ENCODE assay signal across 24 cellular contexts in genomic region chr6:18412644-18413043, GRCh38. TPM values are rescaled to one million over a fixed set of nuclear protein-coding genes. Genes with fewer than 3 reads are reported as not detected.
A peak's percentile ranks its signal among the peaks of the same experiment; 100 is the strongest.
DNase-seq lines count a peak whose midpoint lies in the region; TF ChIP-seq lines count a peak whose summit lies in the region.
"Had no signal": no experiment of that assay in that cellular context is flagged by ENCODE, and none has a peak within 500 bp of the region (broad histone marks: within the 10 kb centered on the region; RNA-seq: fewer than 3 reads in every experiment).

No MANE protein-coding gene starts in this region.

- no peak overlapping the region for H3K4me3 Mint-ChIP-seq in chondrocyte (ENCODE audit: unreplicated experiment)
- H3K4me3 Mint-ChIP-seq: activated CD4-positive, alpha-beta T cell treated with anti-CD3 and anti-CD28 coated beads for 36 hours; activated CD8-positive, alpha-beta memory T cell treated with anti-CD3 and anti-CD28 coated beads, Interleukin-2, amount 10 ng/mL, durations not matched to agents 7 days and 5 days; endodermal cell; type B pancreatic cell had no signal

- peaks cover 40% of the 10 kb centered on the region for H3K79me2 ChIP-seq in OCI-LY1 (ENCODE audit: insufficient read depth, low read length)

- H3K9me3 ChIP-seq in OCI-LY1 (ENCODE audit: low read length) (no peaks in the 10 kb centered on the region), spleen (no peaks in the 10 kb centered on the region)
- H3K9me3 ChIP-seq: adrenal gland, BE2C, right lobe of liver had no signal

- no peak overlapping the region; the same call in 1 of the 2 replicates for H3K9ac ChIP-seq in OCI-LY1 (ENCODE audit: low read length)

- DNase-seq in EH (ENCODE audit: low read depth) (peak; percentile 78), fibroblast of mammary gland (ENCODE audit: low read depth) (peak; percentile 6), spleen (no peak), GM19238 (ENCODE audit: insufficient read length, low spot score) (no peak), KG1 (lab: John Stamatoyannopoulos, UW) (no peak), NCI-H2171 treated with DMSO at 0.1 percent for 48 hours (lab: John Stamatoyannopoulos, UW) (no peak), chondrocyte (ENCODE audit: low spot score) (no peak)
- DNase-seq: activated CD4-positive, alpha-beta T cell treated with anti-CD3 and anti-CD28 coated beads for 36 hours; activated CD8-positive, alpha-beta memory T cell treated with anti-CD3 and anti-CD28 coated beads, Interleukin-2, amount 10 ng/mL, durations not matched to agents 7 days and 5 days; adrenal gland; BE2C; cerebellar nuclear complex; endodermal cell; H7; head of caudate nucleus; NCI-H1930; NCI-H446; NK-92 treated with Interleukin-12 subunit alpha and Interleukin-12 subunit beta, amount 100 ng/mL, for 24 hours; right lobe of liver; stimulated activated naive CD4-positive, alpha-beta T cell treated with Interleukin-2 at 50 U/mL for 16 hours had no signal

- no peak overlapping the region for H2AFZ ChIP-seq in OCI-LY1 (ENCODE audit: low read length)

- peaks cover 5% of the 10 kb centered on the region for H3K9me3 Mint-ChIP-seq in chondrocyte (ENCODE audit: low read depth)
- H3K9me3 Mint-ChIP-seq: endodermal cell had no signal

- peaks cover 2% of the 10 kb centered on the region for H3K36me3 Mint-ChIP-seq in chondrocyte (ENCODE audit: low read depth)
- H3K36me3 Mint-ChIP-seq: activated CD8-positive, alpha-beta memory T cell treated with anti-CD3 and anti-CD28 coated beads, Interleukin-2, amount 10 ng/mL, durations not matched to agents 7 days and 5 days had no signal

- no peak for TF ChIP-seq POLR2A in spleen (IDR thresholded peaks at IDR 0.05)

- H3K4me3 ChIP-seq in OCI-LY1 (ENCODE audit: low read depth, low read length, poor library complexity, severe bottlenecking) (no peak overlapping the region), fibroblast of mammary gland (ENCODE audit: control insufficient read depth, low read depth, low read length) (no peak overlapping the region), spleen (peak overlapping the region in 1 of 8 donors; percentile 3)
- H3K4me3 ChIP-seq: adrenal gland, right lobe of liver had no signal

- H3K36me3 ChIP-seq in OCI-LY1 (ENCODE audit: insufficient read depth, low read length), result peaks cover 52% of the 10 kb centered on the region
- peaks cover 0 to 34% (median 0%) of the 10 kb centered on the region in 6 donors for H3K36me3 ChIP-seq in spleen
- H3K36me3 ChIP-seq: adrenal gland, BE2C, right lobe of liver had no signal

- intact Hi-C loops in spleen (cut with DNase I; ENCODE audit: low total_unique reads), result no loop called here

- H3K4me1 Mint-ChIP-seq in chondrocyte (ENCODE audit: low read depth), result peaks cover 41% of the 10 kb centered on the region
- H3K4me1 Mint-ChIP-seq: activated CD8-positive, alpha-beta memory T cell treated with anti-CD3 and anti-CD28 coated beads, Interleukin-2, amount 10 ng/mL, durations not matched to agents 7 days and 5 days; endodermal cell had no signal

- no peak overlapping the region for H3K27ac Mint-ChIP-seq in chondrocyte (ENCODE audit: unreplicated experiment)
- H3K27ac Mint-ChIP-seq: activated CD4-positive, alpha-beta T cell treated with anti-CD3 and anti-CD28 coated beads for 36 hours; activated CD8-positive, alpha-beta memory T cell treated with anti-CD3 and anti-CD28 coated beads, Interleukin-2, amount 10 ng/mL, durations not matched to agents 7 days and 5 days; activated T-helper 2 cell treated with anti-CD3 and anti-CD28 coated beads, Interferon-gamma antibody, Interleukin-2, Interleukin-4, amounts not matched to agents 10 μg/mL and 5 μg/mL and 100 μg/mL, durations not matched to agents 14 hours and 24 hours and 36 hours; endodermal cell; type B pancreatic cell had no signal

- peak overlapping the region; percentile 28; the same call in 1 of the 2 replicates for H3K4me2 ChIP-seq in OCI-LY1 (ENCODE audit: low read length)

- H3K27me3 ChIP-seq in OCI-LY1 (ENCODE audit: insufficient read depth, low read length) (no peaks in the 10 kb centered on the region), spleen (replicated peaks in 1 of 7) (no peaks in the 10 kb centered on the region)
- H3K27me3 ChIP-seq: adrenal gland, BE2C, right lobe of liver had no signal

- TF ChIP-seq CTCF in OCI-LY1 (IDR thresholded peaks at IDR 0.05; ENCODE audit: low read length) (no peak), fibroblast of mammary gland (conservative IDR thresholded peaks at IDR 0.05; ENCODE audit: control insufficient read depth, insufficient read depth, low read depth, low read length) (no peak), spleen (IDR thresholded peaks at IDR 0.05 in 8 of 11, conservative IDR thresholded peaks at IDR 0.05 in 3 of 11) (no peak), chondrocyte (IDR thresholded peaks at IDR 0.05) (no peak)

- H3K9me2 ChIP-seq in OCI-LY1 (ENCODE audit: low read depth, low read length), result no peaks in the 10 kb centered on the region

- H3K4me1 ChIP-seq in OCI-LY1 (ENCODE audit: insufficient read depth, low read length, severe bottlenecking) (peaks cover 42% of the 10 kb centered on the region), spleen (peaks cover 0 to 48% (median 15%) of the 10 kb centered on the region in 6 donors)
- H3K4me1 ChIP-seq: adrenal gland, BE2C, right lobe of liver had no signal

- H4K20me1 ChIP-seq in OCI-LY1 (ENCODE audit: insufficient read depth, low read length), result no peaks in the 10 kb centered on the region

- H3K27ac ChIP-seq in OCI-LY1 (ENCODE audit: low read depth, low read length, poor library complexity, severe bottlenecking) (peak overlapping the region; percentile 41), spleen (peak overlapping the region in 7 of 8 donors; percentile 56 to 82 (median 64))
- H3K27ac ChIP-seq: adrenal gland, RWPE1 had no signal

- H3K27me3 Mint-ChIP-seq in chondrocyte (ENCODE audit: low read depth), result no peaks in the 10 kb centered on the region
- H3K27me3 Mint-ChIP-seq: activated CD4-positive, alpha-beta T cell treated with anti-CD3 and anti-CD28 coated beads for 36 hours; activated CD8-positive, alpha-beta memory T cell treated with anti-CD3 and anti-CD28 coated beads, Interleukin-2, amount 10 ng/mL, durations not matched to agents 7 days and 5 days; type B pancreatic cell had no signal

- WGBS in spleen, 5 donors, result 74 to 88% (median 81%) methylated on average over 1 of the region's 1 CpG

- no peaks in the 10 kb centered on the region for H3F3A ChIP-seq in OCI-LY1 (ENCODE audit: insufficient read depth, low read length)

RNA-seq across cellular contexts. Expression of gene RNF144B, which starts 25.5 kb away (rescaled TPM):
- total RNA-seq in spleen, result 10 to 100 TPM; 36.0 to 82.5 (median 53.7) TPM
- 10 to 100 TPM in 2 of 3 donors, 1 to 10 TPM in 1; 6.5 to 13.3 (median 10.2) TPM for polyA plus RNA-seq in spleen
- total RNA-seq in chondrocyte, result 9.6 to 11.2 TPM (median 10.2 TPM) in 3 replicates

Comparison
In these comparisons a context has a peak if more than half of its experiments do, and no peak if none do; other contexts are left out.
1. DNase-seq: peak in EH (single experiment) and fibroblast of mammary gland (single experiment); none in spleen (single experiment), GM19238 (single experiment), KG1 (single experiment), NCI-H2171 treated with DMSO at 0.1 percent for 48 hours (single experiment) and chondrocyte (single experiment).